9 cellular contexts compared by ENCODE assay signal in the genomic region with DNA sequence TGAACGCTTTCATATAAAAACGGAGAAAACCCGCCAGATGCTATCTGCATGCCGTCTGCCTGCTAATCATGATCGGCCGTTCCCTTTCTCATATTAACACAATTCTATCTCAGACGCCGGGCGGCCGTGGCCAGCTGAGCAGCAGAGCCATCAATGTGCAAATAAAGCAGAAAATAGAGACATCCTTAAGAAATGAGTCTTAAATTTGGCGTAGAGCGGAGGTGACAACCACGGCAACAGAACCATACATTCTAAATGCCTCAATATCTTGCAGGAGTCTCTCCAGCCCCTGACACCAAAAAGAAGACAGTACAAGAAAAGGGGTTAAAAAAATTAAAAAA. TPM values are rescaled to one million over a fixed set of nuclear protein-coding genes. Genes with fewer than 3 reads are reported as not detected.
A peak's percentile ranks its signal among the peaks of the same experiment; 100 is the strongest.
DNase-seq lines count a peak whose midpoint lies in the region; FAIRE-seq and TF ChIP-seq lines count a peak whose summit lies in the region.
"Had no signal": no experiment of that assay in that cellular context is flagged by ENCODE, and none has a peak within 500 bp of the region (broad histone marks: within the 10 kb centered on the region; RNA-seq: fewer than 3 reads in every experiment).

No MANE protein-coding gene starts in this region.

- no peak for FAIRE-seq in GM12892 (lab: Jason Lieb, UNC)
- FAIRE-seq: A204.1 had no signal

- no peak for TF ChIP-seq CTCF in brain microvascular endothelial cell (IDR thresholded peaks at IDR 0.05; ENCODE audit: low read depth, low read length, missing control alignments)

- H3K36me3 ChIP-seq in brain microvascular endothelial cell (replicated peaks) = no peaks in the 10 kb centered on the region

- TF ChIP-seq POLR2A in GM12892 (IDR thresholded peaks at IDR 0.05; ENCODE audit: low read depth, low read length) = no peak

- H3K27me3 ChIP-seq in brain microvascular endothelial cell (replicated peaks) = peaks cover 16% of the 10 kb centered on the region

- no peak overlapping the region for H3K27ac ChIP-seq in brain microvascular endothelial cell

- in situ Hi-C loops in brain microvascular endothelial cell (cut with HindIII; ENCODE audit: low pct_ligation_motif_present, low sequenced_read_pairs) = loop anchor here (25.0 kb wide), 1 partner anchor 641 kb away; a partner anchor contains a TSS

- DNase-seq in DMS 273 (lab: John Stamatoyannopoulos, UW; ENCODE audit: unreplicated experiment) (peak; percentile 71), DMS 273 treated with DMSO at 0.1 percent for 48 hours (lab: John Stamatoyannopoulos, UW) (no peak), NCI-H1694 treated with DMSO at 0.1 percent for 48 hours (lab: John Stamatoyannopoulos, UW) (peak; percentile 38), brain microvascular endothelial cell (no peak), midbrain (lab: John Stamatoyannopoulos, UW) (peak; percentile 50), GM12892 (ENCODE audit: insufficient read length) (no peak), T-helper 9 cell (no peak)
- DNase-seq in stimulated activated CD4-positive, alpha-beta T cell treated with anti-CD3 and anti-CD28 coated beads, Interleukin-15, amount 100 ng/mL, for 24 hours = no peak

- peak overlapping the region; percentile 57 for H3K4me3 ChIP-seq in brain microvascular endothelial cell (ENCODE audit: low read depth, low read length)

RNA-seq across cellular contexts. Expression of a gene that starts 2.7 kb away (rescaled TPM):
- polyA plus RNA-seq in GM12892 (2012; ENCODE audit: missing spikeins) = not detected

Comparison
In these comparisons a context has a peak if more than half of its experiments do, and no peak if none do; other contexts are left out.
1. DNase-seq: peak in DMS 273 (single experiment), NCI-H1694 treated with DMSO at 0.1 percent for 48 hours (single experiment) and midbrain (single experiment); none in DMS 273 treated with DMSO at 0.1 percent for 48 hours (single experiment), brain microvascular endothelial cell (single experiment), GM12892 (single experiment), stimulated activated CD4-positive, alpha-beta T cell treated with anti-CD3 and anti-CD28 coated beads, Interleukin-15, amount 100 ng/mL, for 24 hours (single experiment) and T-helper 9 cell (single experiment).